ENCODE assay signal across 8 cellular contexts in the genomic region with DNA sequence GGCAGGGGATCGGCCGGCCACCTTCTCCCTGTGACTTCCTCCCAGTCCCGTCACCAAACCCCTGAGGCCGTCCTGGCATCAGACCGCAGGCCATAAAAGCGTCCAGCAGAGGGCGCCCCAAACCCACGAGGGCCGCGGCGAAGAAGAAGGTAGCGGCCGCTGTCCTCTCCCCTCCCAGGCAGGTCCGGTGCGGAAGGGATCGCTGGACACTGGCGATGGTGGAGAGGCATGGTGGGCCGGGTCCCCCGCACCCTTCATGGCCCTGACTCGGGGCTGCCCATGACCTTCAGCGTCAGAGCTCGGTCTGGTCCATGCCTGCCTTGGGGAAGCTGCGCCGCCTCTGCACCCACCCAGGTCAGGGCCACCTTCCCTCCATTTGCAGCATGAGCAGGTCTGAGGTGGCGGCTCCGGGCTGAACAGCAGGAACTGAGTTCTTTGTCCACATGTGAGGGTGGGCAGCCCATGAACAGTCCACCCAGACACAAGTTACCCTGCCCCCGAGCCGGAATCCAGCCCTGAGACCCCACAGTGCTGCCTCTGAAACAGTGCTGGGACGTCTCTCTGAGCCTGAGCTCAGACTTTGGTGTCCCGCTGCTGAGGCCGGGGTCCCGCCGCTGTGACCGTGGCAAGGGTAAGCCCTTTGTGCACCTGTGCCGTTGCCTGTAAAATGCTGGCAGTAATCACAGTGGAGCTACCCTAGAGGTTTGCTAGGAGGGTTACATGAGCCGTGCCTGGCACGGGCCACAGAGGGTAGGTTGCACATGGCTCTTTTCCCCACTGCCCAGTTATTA. TPM values are rescaled to one million over a fixed set of nuclear protein-coding genes. Genes with fewer than 3 reads are reported as not detected.
DNase-seq lines count a peak whose midpoint lies in the region; ATAC-seq, FAIRE-seq and TF ChIP-seq lines count a peak whose summit lies in the region.

No MANE protein-coding gene starts in this region.

- peak; percentile 91 for FAIRE-seq in GM19239 (lab: Jason Lieb, UNC)

- peak; percentile 94 for TF ChIP-seq CTCF in AG09319 (IDR thresholded peaks at IDR 0.05; ENCODE audit: low read depth, low read length)
- TF ChIP-seq CTCF in endodermal cell (conservative IDR thresholded peaks at IDR 0.05) = peak; percentile 99
- TF ChIP-seq CTCF in mesothelial cell of epicardium (IDR thresholded peaks at IDR 0.05; ENCODE audit: unreplicated experiment) = peak; percentile 96

- WGBS in endodermal cell (ENCODE audit: insufficient coverage in 1 of 2, insufficient read length in 1 of 2), 2 experiments = 37 to 69% methylated on average over 7 to 37 of the region's 37 CpGs

- H3K4me1 ChIP-seq in endodermal cell (ENCODE audit: control insufficient read depth, insufficient read depth, low read length) = no peaks in the 10 kb centered on the region

- ATAC-seq in HG03571 (IDR thresholded peaks at IDR 0.05; ENCODE audit: unreplicated experiment) = peak; percentile 68

- H3K4me3 ChIP-seq in endodermal cell (ENCODE audit: low read length) = no peak overlapping the region

- peaks cover 9% of the 10 kb centered on the region for H3K27me3 ChIP-seq in endodermal cell (ENCODE audit: control insufficient read depth, insufficient read depth, low read length, poor library complexity, severe bottlenecking)

- no peaks in the 10 kb centered on the region for H3K9me3 ChIP-seq in endodermal cell (ENCODE audit: control insufficient read depth, low read length)

- H3K9me3 Mint-ChIP-seq in endodermal cell = peaks cover 4% of the 10 kb centered on the region
- peaks cover 9% of the 10 kb centered on the region for H3K9me3 Mint-ChIP-seq in mesothelial cell of epicardium

- no peak overlapping the region for H3K9ac ChIP-seq in endodermal cell (ENCODE audit: extremely low read depth, low read length, poor library complexity, severe bottlenecking)

- H3K36me3 ChIP-seq in endodermal cell (ENCODE audit: control insufficient read depth, insufficient read depth, low read length) = no peaks in the 10 kb centered on the region

- H3K36me3 Mint-ChIP-seq in endodermal cell (ENCODE audit: low read depth) (no peaks in the 10 kb centered on the region), mesothelial cell of epicardium (peaks cover 3% of the 10 kb centered on the region)

- H3K27ac ChIP-seq in endodermal cell (ENCODE audit: low read depth, low read length) = no peak overlapping the region

- H3K27ac Mint-ChIP-seq in endodermal cell = no peak overlapping the region
- no peak overlapping the region for H3K27ac Mint-ChIP-seq in mesothelial cell of epicardium

- H3K4me3 Mint-ChIP-seq in endodermal cell (peak overlapping the region; percentile 29), mesothelial cell of epicardium (peak overlapping the region; percentile 24)

- DNase-seq in AG09319 (ENCODE audit: extremely low read depth, low read depth) (no peak), GM19239 (ENCODE audit: insufficient read length, low spot score) (peak; percentile 96), NOMO-1 (lab: John Stamatoyannopoulos, UW; ENCODE audit: unreplicated experiment in 2 of 2) (peak; percentile 71 to 80), endodermal cell (peak; percentile 98), mesothelial cell of epicardium (ENCODE audit: low spot score in 2 of 2, unreplicated experiment in 2 of 2) (peak; percentile 79 to 94)
- DNase-seq in activated CD8-positive, alpha-beta memory T cell treated with anti-CD3 and anti-CD28 coated beads for 4 hours (ENCODE audit: low read depth in 2 of 2) = peak; percentile 50 to 53
- peak; percentile 81 for DNase-seq in stimulated activated CD8-positive, alpha-beta memory T cell treated with anti-CD3 and anti-CD28 coated beads, Interleukin-15, amount 100 ng/mL, for 24 hours (ENCODE audit: low read depth)

- no peaks in the 10 kb centered on the region for H3K4me1 Mint-ChIP-seq in endodermal cell
- H3K4me1 Mint-ChIP-seq in mesothelial cell of epicardium = peaks cover 8% of the 10 kb centered on the region

- H3K27me3 Mint-ChIP-seq in endodermal cell (ENCODE audit: insufficient read depth) (peaks cover 24% of the 10 kb centered on the region), mesothelial cell of epicardium (ENCODE audit: low read depth) (no peaks in the 10 kb centered on the region)

RNA-seq across cellular contexts. Expression of a gene that starts 40.8 kb away (rescaled TPM):
- total RNA-seq in endodermal cell (10 to 100 TPM; 64.0 to 64.7 TPM), mesothelial cell of epicardium (70.0 to 74.9 TPM (median 71.0 TPM) in 3 replicates)
- polyA plus RNA-seq in endodermal cell (2013, experiment 1 of 2) = 52.7 TPM
- polyA plus RNA-seq in endodermal cell (2013, experiment 2 of 2) = 47.8 TPM
